In genomic region chr5:118987988-118988945, GRCh38 we compare ENCODE assay signal across 8 cellular contexts. TPM values are rescaled to one million over a fixed set of nuclear protein-coding genes. Genes with fewer than 3 reads are reported as not detected.
DNase-seq lines count a peak whose midpoint lies in the region; ATAC-seq and TF ChIP-seq lines count a peak whose summit lies in the region.

DTWD2 (minus strand) TSS chr5:118988547; CDS start chr5:118988511, 36 bp downstream.

- DNase-seq in CD14-positive monocyte (ENCODE audit: low spot score) (peak; percentile 80), NCI-H524 treated with DMSO at 0.1 percent for 48 hours (lab: John Stamatoyannopoulos, UW) (peak; percentile 56), cortex of kidney (lab: John Stamatoyannopoulos, UW) (peak; percentile 72), left lobe of liver (ENCODE audit: low spot score) (peak; percentile 96)
- DNase-seq in activated CD4-positive, alpha-beta T cell treated with anti-CD3 and anti-CD28 coated beads, Interleukin-2, amount 10 ng/mL, durations not matched to agents 24 days and 14 days: peak; percentile 97
- peak; percentile 93 to 95 for DNase-seq in stimulated activated CD4-positive, alpha-beta T cell treated with anti-CD3 and anti-CD28 coated beads, Interleukin-2, amount 100 ng/mL, for 24 hours

- peaks cover 0 to 8% (median 6%) of the 10 kb centered on the region in 7 donors for H3K9me3 Mint-ChIP-seq in CD14-positive monocyte
- H3K9me3 Mint-ChIP-seq in activated CD4-positive, alpha-beta T cell treated with anti-CD3 and anti-CD28 coated beads, Interleukin-2, amount 10 ng/mL, durations not matched to agents 24 days and 14 days: no peaks in the 10 kb centered on the region

- peaks cover 14% of the 10 kb centered on the region for H3K4me1 Mint-ChIP-seq in CD14-positive monocyte
- peaks cover 12% of the 10 kb centered on the region for H3K4me1 Mint-ChIP-seq in activated CD4-positive, alpha-beta T cell treated with anti-CD3 and anti-CD28 coated beads, Interleukin-2, amount 10 ng/mL, durations not matched to agents 24 days and 14 days

- H3K36me3 Mint-ChIP-seq in CD14-positive monocyte: peaks cover 0 to 3% of the 10 kb centered on the region in 2 donors
- no peaks in the 10 kb centered on the region for H3K36me3 Mint-ChIP-seq in activated CD4-positive, alpha-beta T cell treated with anti-CD3 and anti-CD28 coated beads, Interleukin-2, amount 10 ng/mL, durations not matched to agents 24 days and 14 days (ENCODE audit: low read depth)

- H3K27ac Mint-ChIP-seq in CD14-positive monocyte: peak within 1 kb of the TSS in 6 of 7 donors; percentile 59 to 91 (median 73)
- H3K27ac Mint-ChIP-seq in activated CD4-positive, alpha-beta T cell treated with anti-CD3 and anti-CD28 coated beads, Interleukin-2, amount 10 ng/mL, durations not matched to agents 24 days and 14 days: peak within 1 kb of the TSS; percentile 57

- intact Hi-C loops in CD14-positive monocyte (cut with micrococcal nuclease): loop anchor here (5.0 to 10.0 kb wide), 4 partner anchors 84 to 449 kb away; partner anchors contain the start of gene DMXL1 (in 1 of the 2)
- intact Hi-C loops in activated CD4-positive, alpha-beta T cell treated with anti-CD3 and anti-CD28 coated beads, Interleukin-2, amount 10 ng/mL, durations not matched to agents 24 days and 14 days (cut with micrococcal nuclease): loop anchor here (1.0 to 5.0 kb wide), 13 partner anchors 43 to 1469 kb away; partner anchors contain the start of gene HSD17B4

- H3K27me3 Mint-ChIP-seq in CD14-positive monocyte (ENCODE audit: low read depth in 3 of 3): no peaks in the 10 kb centered on the region
- H3K27me3 Mint-ChIP-seq in activated CD4-positive, alpha-beta T cell treated with anti-CD3 and anti-CD28 coated beads, Interleukin-2, amount 10 ng/mL, durations not matched to agents 24 days and 14 days: peaks cover 2% of the 10 kb centered on the region

- peak; percentile 99 for TF ChIP-seq CTCF in CD14-positive monocyte (IDR thresholded peaks at IDR 0.05)

- ATAC-seq in GM19328 (IDR thresholded peaks at IDR 0.05; ENCODE audit: unreplicated experiment) (peak; percentile 90), HG03469 (IDR thresholded peaks at IDR 0.05; ENCODE audit: unreplicated experiment) (peak; percentile 87), left lobe of liver (peak; percentile 96)

- H3K4me3 Mint-ChIP-seq in CD14-positive monocyte: peak within 1 kb of the TSS; percentile 74 to 89
- peak within 1 kb of the TSS; percentile 83 for H3K4me3 Mint-ChIP-seq in activated CD4-positive, alpha-beta T cell treated with anti-CD3 and anti-CD28 coated beads, Interleukin-2, amount 10 ng/mL, durations not matched to agents 24 days and 14 days

RNA-seq across cellular contexts. Expression of gene DTWD2, which starts in this region (rescaled TPM):
- polyA plus RNA-seq in CD14-positive monocyte: 1 to 10 TPM; 2.5 to 2.7 TPM
- 1.8 and 2.2 TPM in 2 replicates for total RNA-seq in activated CD4-positive, alpha-beta T cell treated with anti-CD3 and anti-CD28 coated beads, Interleukin-2, amount 10 ng/mL, durations not matched to agents 24 days and 14 days
- total RNA-seq in left lobe of liver: 4.6 TPM

Comparison
In these comparisons a context has a peak if more than half of its experiments do, and no peak if none do; other contexts are left out.
1. Peak in every context shown above with its lines: DNase-seq and ATAC-seq.